37 cellular contexts compared by ENCODE assay signal in genomic region chr16:56305956-56306565, GRCh38.
DNase-seq lines count a peak whose midpoint lies in the region; ATAC-seq, FAIRE-seq and TF ChIP-seq lines count a peak whose summit lies in the region.
"Had no signal": no experiment of that assay in that cellular context is flagged by ENCODE, and none has a peak within 500 bp of the region (broad histone marks: within the 10 kb centered on the region; RNA-seq: fewer than 3 reads in every experiment).

No MANE protein-coding gene starts in this region.

- H4K20me1 ChIP-seq in K562 (replicated peaks; ENCODE audit: control insufficient read depth, insufficient read depth, low read length): peaks cover 7% of the 10 kb centered on the region
- no peaks in the 10 kb centered on the region for H4K20me1 ChIP-seq in osteoblast (ENCODE audit: insufficient read depth, low read length)

- H3K27me3 ChIP-seq in H7 (ENCODE audit: control insufficient read depth, insufficient read depth, low read length) (no peaks in the 10 kb centered on the region), K562 (ENCODE audit: control insufficient read depth in 2 of 2, insufficient read depth in 2 of 2, low read length in 2 of 2) (peaks cover 20 to 71% of the 10 kb centered on the region in 2 experiments; a peak in 4 of 5 replicates), iPS-15b (ENCODE audit: control insufficient read depth, insufficient read depth, low read length) (no peaks in the 10 kb centered on the region), osteoblast (ENCODE audit: insufficient read depth, low read length) (peaks cover 15% of the 10 kb centered on the region)
- H3K27me3 ChIP-seq: brain microvascular endothelial cell, testis had no signal

- no TSS peak for BruUV-seq in K562 (replicated peaks; lab: Mats Ljungman, UMichigan)

- in situ Hi-C loops in K562 (cut with MboI): no loop called here

- WGBS in K562 (ENCODE audit: insufficient coverage, low coverage, missing lambda C conversion rate): 6% methylated on average over 8 of the region's 9 CpGs

- H3K4me2 ChIP-seq in K562 (ENCODE audit: insufficient read depth, low read length): no peak overlapping the region
- H3K4me2 ChIP-seq in osteoblast (ENCODE audit: insufficient read depth, low read length): no peak overlapping the region
- H3K4me2 ChIP-seq: A549 had no signal

- intact Hi-C loops in K562 (cut with micrococcal nuclease): no loop called here
- intact Hi-C loops in mucosa of descending colon (cut with DNase I, micrococcal nuclease): no loop called here

- TF ChIP-seq EP300 in K562 (IDR thresholded peaks at IDR 0.05; ENCODE audit: low read length): no peak

- H3K4me1 ChIP-seq in K562 (replicated peaks in 1 of 2; ENCODE audit: control insufficient read depth in 2 of 2, insufficient read depth in 2 of 2, low read length in 2 of 2) (peaks cover 0 to 7% of the 10 kb centered on the region in 2 experiments; a peak in 2 of 5 replicates), iPS-15b (ENCODE audit: control insufficient read depth, insufficient read depth, low read length) (peaks cover 3% of the 10 kb centered on the region), osteoblast (ENCODE audit: insufficient read depth, low read length) (peaks cover 5% of the 10 kb centered on the region), mucosa of descending colon (ENCODE audit: low read depth) (no peaks in the 10 kb centered on the region)

- no peak overlapping the region for H3K27ac ChIP-seq in K562 (ENCODE audit: extremely low read depth, low read depth, low read length)
- no peak overlapping the region for H3K27ac ChIP-seq in osteoblast (ENCODE audit: low read depth, low read length)
- no peak overlapping the region for H3K27ac ChIP-seq in RWPE1
- H3K27ac ChIP-seq: A549, brain microvascular endothelial cell, GM23248, testis had no signal

- ATAC-seq in K562 (no peak), mucosa of descending colon (no peak)
- ATAC-seq: A549; natural killer cell; PC-3; stimulated activated naive B cell treated with anti-CD40 and anti-IgM and Interleukin-4, amounts not matched to agents 10 μg/mL and 1 μg/mL and 100 μg/mL, for 72 hours; T-helper 17 cell had no signal

- no peak for TF ChIP-seq POLR2A in K562 (conservative IDR thresholded peaks at IDR 0.05)

- peak; percentile 68 for DNase-seq in H7
- no peak for DNase-seq in K562 (ENCODE audit: extremely low read depth in 1 of 4, low spot score in 3 of 4)
- peak; percentile 71 for DNase-seq in osteoblast (ENCODE audit: insufficient read length, low spot score, missing footprints)
- no peak for DNase-seq in HPDE6-E6E7 (ENCODE audit: extremely low spot score)
- DNase-seq in mucosa of descending colon: no peak
- no peak for DNase-seq in stimulated activated naive CD4-positive, alpha-beta T cell (lab: John Stamatoyannopoulos, UW)
- DNase-seq in RWPE1 (ENCODE audit: low spot score): no peak
- DNase-seq: activated CD4-positive, alpha-beta memory T cell treated with anti-CD3 and anti-CD28 coated beads, Interleukin-2, amount 10 ng/mL, durations not matched to agents 7 days and 5 days; activated CD4-positive, alpha-beta T cell treated with anti-CD3 and anti-CD28 coated beads for 1 hour; activated CD8-positive, alpha-beta memory T cell treated with anti-CD3 and anti-CD28 coated beads, Interleukin-2, amount 50 U/mL, for 4 hours; activated naive CD4-positive, alpha-beta T cell; AML-193; brain microvascular endothelial cell; CD4-positive, alpha-beta memory T cell; DND-41; effector CD4-positive, alpha-beta T cell; erythroblast; glutamatergic neuron; GM23248; HFFc6; MM.1S; natural killer cell; NCI-H1417; NCI-H2029; NCI-H526; NK-92 treated with Interleukin-12 subunit alpha and Interleukin-12 subunit beta, amount 100 ng/mL, for 24 hours; PC-3; Right ventricle myocardium superior; stimulated activated naive B cell treated with anti-CD40 and anti-IgM and Interleukin-4, amounts not matched to agents 10 μg/mL and 1 μg/mL and 100 μg/mL, for 72 hours; T-helper 17 cell; testis had no signal

- H3K36me3 ChIP-seq in H7 (replicated peaks; ENCODE audit: control insufficient read depth, insufficient read depth, low read length): no peaks in the 10 kb centered on the region; the same call in 1 of the 2 replicates
- H3K36me3 ChIP-seq in K562 (ENCODE audit: control insufficient read depth, insufficient read depth, low read length): no peaks in the 10 kb centered on the region
- no peaks in the 10 kb centered on the region for H3K36me3 ChIP-seq in iPS-15b (ENCODE audit: control insufficient read depth, insufficient read depth, low read length)
- H3K36me3 ChIP-seq in osteoblast (ENCODE audit: insufficient read depth, low read length): no peaks in the 10 kb centered on the region
- no peaks in the 10 kb centered on the region for H3K36me3 ChIP-seq in mucosa of descending colon (ENCODE audit: low read depth)
- H3K36me3 ChIP-seq: brain microvascular endothelial cell had no signal

- H3K79me2 ChIP-seq in K562 (ENCODE audit: control insufficient read depth, insufficient read depth, low read length) (no peaks in the 10 kb centered on the region), osteoblast (ENCODE audit: insufficient read depth, low read length) (no peaks in the 10 kb centered on the region)

- CTCF ChIA-PET in K562 (lab: Yijun Ruan, JAX; ENCODE audit: low intra/inter-chr PET ratio): interaction anchor here (0.7 kb wide), 1 partner anchor 1009 kb away, joined by 3 read pairs; no protein-coding TSS in a partner anchor
- CTCF ChIA-PET in RWPE1 (lab: Yijun Ruan, JAX): interaction anchor here (1.1 kb wide), 1 partner anchor 362 kb away, joined by 3 read pairs; no protein-coding TSS in a partner anchor

- peak overlapping the region in 1 of 2 experiments; percentile 28; a peak in 1 of 4 replicates for H3K9ac ChIP-seq in K562 (ENCODE audit: insufficient read depth in 1 of 2, low read depth in 2 of 2, low read length in 2 of 2)
- H3K9ac ChIP-seq in iPS-15b (ENCODE audit: low read depth, low read length): peak overlapping the region; percentile 1
- H3K9ac ChIP-seq: GM23248 had no signal

- no peak for TF ChIP-seq CTCF in K562 (IDR thresholded peaks at IDR 0.05 in 2 of 3, conservative IDR thresholded peaks at IDR 0.05 in 1 of 3; ENCODE audit: insufficient read depth in 2 of 3, low read depth in 1 of 3, low read length in 3 of 3)
- TF ChIP-seq CTCF in osteoblast (IDR thresholded peaks at IDR 0.05; ENCODE audit: extremely low read depth, low read depth, low read length): no peak
- no peak for TF ChIP-seq CTCF in mucosa of descending colon (IDR thresholded peaks at IDR 0.05)
- no peak for TF ChIP-seq CTCF in RWPE1 (conservative IDR thresholded peaks at IDR 0.05; ENCODE audit: low read depth)

- H3K9me3 ChIP-seq in K562 (replicated peaks; ENCODE audit: control insufficient read depth, insufficient read depth, low read depth, low read length) (no peaks in the 10 kb centered on the region), iPS-15b (ENCODE audit: control insufficient read depth, insufficient read depth, low read length) (no peaks in the 10 kb centered on the region), osteoblast (ENCODE audit: low read depth, low read length) (no peaks in the 10 kb centered on the region), mucosa of descending colon (no peaks in the 10 kb centered on the region)
- H3K9me3 ChIP-seq: A549, testis had no signal

- no peak overlapping the region for H3K4me3 ChIP-seq in H7 (ENCODE audit: insufficient read depth, low read depth, low read length)
- H3K4me3 ChIP-seq in K562: no peak overlapping the region
- H3K4me3 ChIP-seq in iPS-15b (ENCODE audit: low read depth, low read length): no peak overlapping the region
- H3K4me3 ChIP-seq in osteoblast (ENCODE audit: insufficient read depth, low read length): no peak overlapping the region
- no peak overlapping the region for H3K4me3 ChIP-seq in mucosa of descending colon
- H3K4me3 ChIP-seq: A549, GM23248, lung, testis had no signal

- H2AFZ ChIP-seq in K562 (ENCODE audit: low read depth, low read length) (no peak overlapping the region), osteoblast (ENCODE audit: low read length) (no peak overlapping the region)
- H2AFZ ChIP-seq: GM23248 had no signal

- FAIRE-seq in K562 (lab: Jason Lieb, UNC): no peak
- FAIRE-seq: A549, D721Med, HTR-8/SVneo, keratinocyte had no signal

- no peak for TF ChIP-seq RAD21 in K562 (CRISPR knock-in tag; conservative IDR thresholded peaks at IDR 0.05 in 1 of 2, IDR thresholded peaks at IDR 0.05 in 1 of 2)

- H3K9me1 ChIP-seq in K562 (ENCODE audit: control insufficient read depth, insufficient read depth, low read length): no peaks in the 10 kb centered on the region

- POLR2A ChIA-PET in K562 (lab: Yijun Ruan, JAX) (no interaction called here), RWPE1 (lab: Yijun Ruan, JAX; ENCODE audit: low non-redundant PET) (no interaction called here)

TF ChIP-seq in K562, 482 proteins besides CTCF, POLR2A, EP300 and RAD21:
- TF ChIP-seq, protein P1, sequence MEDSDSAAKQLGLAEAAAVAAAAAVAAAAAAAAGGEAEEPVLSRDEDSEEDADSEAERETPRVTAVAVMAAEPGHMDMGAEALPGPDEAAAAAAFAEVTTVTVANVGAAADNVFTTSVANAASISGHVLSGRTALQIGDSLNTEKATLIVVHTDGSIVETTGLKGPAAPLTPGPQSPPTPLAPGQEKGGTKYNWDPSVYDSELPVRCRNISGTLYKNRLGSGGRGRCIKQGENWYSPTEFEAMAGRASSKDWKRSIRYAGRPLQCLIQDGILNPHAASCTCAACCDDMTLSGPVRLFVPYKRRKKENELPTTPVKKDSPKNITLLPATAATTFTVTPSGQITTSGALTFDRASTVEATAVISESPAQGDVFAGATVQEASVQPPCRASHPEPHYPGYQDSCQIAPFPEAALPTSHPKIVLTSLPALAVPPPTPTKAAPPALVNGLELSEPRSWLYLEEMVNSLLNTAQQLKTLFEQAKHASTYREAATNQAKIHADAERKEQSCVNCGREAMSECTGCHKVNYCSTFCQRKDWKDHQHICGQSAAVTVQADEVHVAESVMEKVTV (CRISPR knock-in tag; IDR thresholded peaks at IDR 0.05): no peak
- TF ChIP-seq MEIS2 (IDR thresholded peaks at IDR 0.05; ENCODE audit: partially characterized antibody): peak; percentile 36

Comparison
In these comparisons a context has a peak if more than half of its experiments do, and no peak if none do; other contexts are left out.
1. DNase-seq: peak in H7 (single experiment) and osteoblast (single experiment); none in K562 (0 of 4), HPDE6-E6E7 (single experiment), mucosa of descending colon (0 of 3), stimulated activated naive CD4-positive, alpha-beta T cell (0 of 6) and RWPE1 (single experiment).